Comparison of ENCODE assay signal across 8 cellular contexts in the genomic region with DNA sequence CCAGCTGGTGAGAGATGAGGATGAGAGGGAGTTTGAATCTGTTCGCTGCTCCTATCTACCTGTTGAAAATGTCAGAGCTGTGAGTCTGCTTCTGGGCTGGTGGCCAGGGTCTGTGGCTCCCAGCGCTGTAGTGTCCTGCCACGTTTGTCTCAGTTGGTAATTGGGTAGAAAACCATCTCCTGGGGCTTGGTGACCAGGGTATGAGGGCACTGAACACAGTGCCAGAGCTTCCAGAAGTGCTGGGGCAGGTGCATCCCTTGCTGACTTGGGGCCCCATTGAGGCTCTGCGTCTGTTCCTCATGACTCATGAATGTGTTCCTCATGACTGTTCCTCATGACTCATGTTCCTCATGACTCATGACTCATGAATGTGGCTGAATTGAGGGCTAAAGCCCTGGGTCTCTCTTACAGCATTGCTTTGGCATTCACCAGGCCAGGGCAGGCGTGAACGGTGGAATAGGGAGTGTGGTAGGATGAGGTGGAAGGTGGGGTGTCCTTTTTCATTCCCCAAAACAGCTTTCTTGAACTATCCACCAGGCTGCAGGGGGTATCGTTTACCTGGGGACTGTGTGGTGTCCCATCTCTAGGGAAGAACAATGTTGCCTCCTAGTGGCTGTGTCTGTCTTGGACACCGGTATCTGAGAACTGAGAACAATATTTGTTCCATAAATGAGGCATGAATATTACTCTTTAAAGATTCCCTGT.
A peak's percentile ranks its signal among the peaks of the same experiment; 100 is the strongest.
DNase-seq lines count a peak whose midpoint lies in the region; ATAC-seq and TF ChIP-seq lines count a peak whose summit lies in the region.

No MANE protein-coding gene starts in this region.

- H3K36me3 Mint-ChIP-seq in T-helper 17 cell (ENCODE audit: low read depth), result no peaks in the 10 kb centered on the region

- ATAC-seq in T-helper 17 cell, result peak; percentile 37

- H3K4me1 ChIP-seq in vagina, result peaks cover 9% of the 10 kb centered on the region

- H3K27me3 Mint-ChIP-seq in T-helper 17 cell, result peaks cover 28% of the 10 kb centered on the region

- no peaks in the 10 kb centered on the region for H3K36me3 ChIP-seq in vagina

- TF ChIP-seq EP300 in Ishikawa (IDR thresholded peaks at IDR 0.05; ENCODE audit: borderline replicate concordance), result peak; percentile 96

- H3K27ac ChIP-seq in dorsolateral prefrontal cortex, result peak overlapping the region in 32 of 59 donors; percentile 8 to 79 (median 53)
- peak overlapping the region; percentile 37 for H3K27ac ChIP-seq in vagina

- H3K27ac Mint-ChIP-seq in T-helper 17 cell, result no peak overlapping the region

- H3K4me3 Mint-ChIP-seq in T-helper 17 cell, result no peak overlapping the region

- no peak for TF ChIP-seq POLR2A in vagina (IDR thresholded peaks at IDR 0.05)

- DNase-seq in activated effector memory CD4-positive, alpha-beta T cell treated with anti-CD3 and anti-CD28 coated beads, Interleukin-2, amount 50 U/mL, for 16 hours, result peak; percentile 63
- no peak for DNase-seq in activated effector memory CD4-positive, alpha-beta T cell treated with Interleukin-2 at 50 U/mL for 16 hours
- DNase-seq in GOT3 (lab: John Stamatoyannopoulos, UW) (peak; percentile 42), T-helper 17 cell (no peak), dorsolateral prefrontal cortex (peak in 4 of 10 donors; percentile 29 to 61 (median 44)), myocyte (ENCODE audit: low read depth) (peak; percentile 98), vagina (ENCODE audit: extremely low spot score in 2 of 2) (peak in 1 of 2 donors; percentile 91)

- intact Hi-C loops in dorsolateral prefrontal cortex (cut with DNase I) (loop anchor here in 1 of 2 donors (10.0 kb wide), 1 partner anchor 105 kb away; no protein-coding TSS in a partner anchor), vagina (cut with DNase I) (no loop called here)

- H3K27me3 ChIP-seq in dorsolateral prefrontal cortex (no peaks in the 10 kb centered on the region), vagina (no peaks in the 10 kb centered on the region)

- no peaks in the 10 kb centered on the region for H3K4me1 Mint-ChIP-seq in T-helper 17 cell

- H3K9me3 ChIP-seq in T-helper 17 cell (ENCODE audit: control insufficient read depth, low read length, poor library complexity, severe bottlenecking), result no peaks in the 10 kb centered on the region
- no peaks in the 10 kb centered on the region for H3K9me3 ChIP-seq in vagina

- no peak overlapping the region for H3K4me3 ChIP-seq in dorsolateral prefrontal cortex
- no peak overlapping the region for H3K4me3 ChIP-seq in vagina

- peak in 49 of 56 donors; percentile 23 to 60 (median 42) for TF ChIP-seq CTCF in dorsolateral prefrontal cortex (IDR thresholded peaks at IDR 0.05 in 54 of 56, conservative IDR thresholded peaks at IDR 0.05 in 2 of 56; ENCODE audit: low read depth in 1 of 56, partially characterized antibody in 56 of 56)
- TF ChIP-seq CTCF in vagina (IDR thresholded peaks at IDR 0.05), result no peak

- peak; percentile 81 for TF ChIP-seq RAD21 in Ishikawa (IDR thresholded peaks at IDR 0.05; ENCODE audit: low read depth)

TF ChIP-seq in Ishikawa, 13 proteins besides CTCF, POLR2A, EP300 and RAD21:
- TF ChIP-seq TAF1 (IDR thresholded peaks at IDR 0.05; ENCODE audit: low read depth) (no peak), REST (IDR thresholded peaks at IDR 0.05; ENCODE audit: low read depth) (no peak), TEAD4 (IDR thresholded peaks at IDR 0.05) (peak; percentile 98), NFIC (IDR thresholded peaks at IDR 0.05) (peak; percentile 79), TCF12 (IDR thresholded peaks at IDR 0.05; ENCODE audit: low read depth) (peak; percentile 95), ZBTB7A (IDR thresholded peaks at IDR 0.05; ENCODE audit: low read depth) (no peak), CEBPB (IDR thresholded peaks at IDR 0.05) (peak; percentile 18; the same call in 1 of the 2 replicates), USF1 (IDR thresholded peaks at IDR 0.05) (peak; percentile 56), CREB1 (IDR thresholded peaks at IDR 0.05; ENCODE audit: low read depth) (no peak; the same call in 1 of the 2 replicates), YY1 (IDR thresholded peaks at IDR 0.05; ENCODE audit: low read depth) (0 out of 2 replicates have a peak, but pooled peaks have one; percentile 45), EGR1 (IDR thresholded peaks at IDR 0.05) (no peak), FOXM1 (IDR thresholded peaks at IDR 0.05; ENCODE audit: borderline replicate concordance, low read depth) (peak; percentile 85)
- TF ChIP-seq, protein P1, sequence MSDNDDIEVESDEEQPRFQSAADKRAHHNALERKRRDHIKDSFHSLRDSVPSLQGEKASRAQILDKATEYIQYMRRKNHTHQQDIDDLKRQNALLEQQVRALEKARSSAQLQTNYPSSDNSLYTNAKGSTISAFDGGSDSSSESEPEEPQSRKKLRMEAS (IDR thresholded peaks at IDR 0.05), result peak; percentile 76
TF ChIP-seq in Ishikawa: peak in this region for 8.

Comparison
In these comparisons a context has a peak if more than half of its experiments do, and no peak if none do; other contexts are left out.
1. DNase-seq: peak in activated effector memory CD4-positive, alpha-beta T cell treated with anti-CD3 and anti-CD28 coated beads, Interleukin-2, amount 50 U/mL, for 16 hours (single experiment), GOT3 (single experiment) and myocyte (single experiment); none in activated effector memory CD4-positive, alpha-beta T cell treated with Interleukin-2 at 50 U/mL for 16 hours (single experiment) and T-helper 17 cell (0 of 3).
2. CTCF ChIP-seq: peak in dorsolateral prefrontal cortex (49 of 56); none in vagina (0 of 3).